In genomic region chr15:67136802-67137201, GRCh38 we compare ENCODE assay signal across 13 cellular contexts.
A peak's percentile ranks its signal among the peaks of the same experiment; 100 is the strongest.
DNase-seq lines count a peak whose midpoint lies in the region; ATAC-seq and TF ChIP-seq lines count a peak whose summit lies in the region.
"Had no signal": no experiment of that assay in that cellular context is flagged by ENCODE, and none has a peak within 500 bp of the region (broad histone marks: within the 10 kb centered on the region; RNA-seq: fewer than 3 reads in every experiment).

No MANE protein-coding gene starts in this region.

- DNase-seq in activated naive CD4-positive, alpha-beta T cell treated with anti-CD3 and anti-CD28 coated beads, Interleukin-2, amount 10 ng/mL, durations not matched to agents 7 days and 5 days = no peak
- DNase-seq in activated naive CD4-positive, alpha-beta T cell treated with Interleukin-2 at 50 U/mL for 16 hours = no peak
- DNase-seq in activated naive CD4-positive, alpha-beta T cell treated with anti-CD3 and anti-CD28 coated beads, Interleukin-2, amount 50 U/mL, for 72 hours (ENCODE audit: low spot score in 2 of 2) = no peak
- DNase-seq in mesothelial cell of epicardium (ENCODE audit: low spot score in 2 of 2, unreplicated experiment in 2 of 2) (no peak), upper lobe of right lung (no peak), DMS 273 (lab: John Stamatoyannopoulos, UW; ENCODE audit: unreplicated experiment) (no peak)
- DNase-seq: activated CD4-positive, alpha-beta T cell treated with anti-CD3 and anti-CD28 coated beads for 4 hours; anterior cingulate cortex; mucosa of descending colon; NCI-H446; SHP77 treated with DMSO at 0.1 percent for 48 hours had no signal

- H3K27ac Mint-ChIP-seq in activated naive CD4-positive, alpha-beta T cell treated with anti-CD3 and anti-CD28 coated beads, Interleukin-2, amount 10 ng/mL, durations not matched to agents 7 days and 5 days = peak overlapping the region; percentile 81
- H3K27ac Mint-ChIP-seq in activated naive CD4-positive, alpha-beta T cell treated with anti-CD3 and anti-CD28 coated beads, Interleukin-2, amount 50 U/mL, for 72 hours = peak overlapping the region; percentile 77 to 94
- peak overlapping the region; percentile 85 for H3K27ac Mint-ChIP-seq in mesothelial cell of epicardium

- intact Hi-C loops in upper lobe of right lung (cut with DNase I) = no loop called here

- peak overlapping the region; percentile 55 for H3K27ac ChIP-seq in upper lobe of right lung

- H3K4me1 Mint-ChIP-seq in activated naive CD4-positive, alpha-beta T cell treated with anti-CD3 and anti-CD28 coated beads, Interleukin-2, amount 10 ng/mL, durations not matched to agents 7 days and 5 days = peaks cover 91% of the 10 kb centered on the region
- peaks cover 84% of the 10 kb centered on the region for H3K4me1 Mint-ChIP-seq in mesothelial cell of epicardium

- H3K9me3 Mint-ChIP-seq in activated naive CD4-positive, alpha-beta T cell treated with anti-CD3 and anti-CD28 coated beads, Interleukin-2, amount 10 ng/mL, durations not matched to agents 7 days and 5 days = no peaks in the 10 kb centered on the region
- no peaks in the 10 kb centered on the region for H3K9me3 Mint-ChIP-seq in activated naive CD4-positive, alpha-beta T cell treated with anti-CD3 and anti-CD28 coated beads, Interleukin-2, amount 50 U/mL, for 72 hours
- no peaks in the 10 kb centered on the region for H3K9me3 Mint-ChIP-seq in mesothelial cell of epicardium

- no peaks in the 10 kb centered on the region for H3K36me3 ChIP-seq in upper lobe of right lung

- peaks cover 42% of the 10 kb centered on the region for H3K36me3 Mint-ChIP-seq in activated naive CD4-positive, alpha-beta T cell treated with anti-CD3 and anti-CD28 coated beads, Interleukin-2, amount 10 ng/mL, durations not matched to agents 7 days and 5 days
- peaks cover 0 to 27% of the 10 kb centered on the region in 2 donors for H3K36me3 Mint-ChIP-seq in activated naive CD4-positive, alpha-beta T cell treated with anti-CD3 and anti-CD28 coated beads, Interleukin-2, amount 50 U/mL, for 72 hours
- H3K36me3 Mint-ChIP-seq in mesothelial cell of epicardium = no peaks in the 10 kb centered on the region

- no peak for ATAC-seq in activated naive CD4-positive, alpha-beta T cell treated with anti-CD3 and anti-CD28 coated beads, Interleukin-2, amount 50 U/mL, for 72 hours
- ATAC-seq in upper lobe of right lung (no peak), GM21360 (IDR thresholded peaks at IDR 0.05; ENCODE audit: unreplicated experiment) (no peak), GM18868 (IDR thresholded peaks at IDR 0.05; ENCODE audit: unreplicated experiment) (no peak)
- ATAC-seq: mucosa of descending colon had no signal

- H3K9me3 ChIP-seq in upper lobe of right lung = no peaks in the 10 kb centered on the region
- H3K9me3 ChIP-seq: mucosa of descending colon had no signal

- no peaks in the 10 kb centered on the region for H3K27me3 Mint-ChIP-seq in activated naive CD4-positive, alpha-beta T cell treated with anti-CD3 and anti-CD28 coated beads, Interleukin-2, amount 10 ng/mL, durations not matched to agents 7 days and 5 days
- no peaks in the 10 kb centered on the region for H3K27me3 Mint-ChIP-seq in mesothelial cell of epicardium (ENCODE audit: low read depth)

- CTCF ChIA-PET in activated naive CD4-positive, alpha-beta T cell treated with anti-CD3 and anti-CD28 coated beads, Interleukin-2, amount 10 ng/mL, durations not matched to agents 7 days and 5 days (lab: Charles Lee) = interaction anchor here (0.6 kb wide), 1 partner anchor 73 kb away, joined by 4 read pairs; no protein-coding TSS in a partner anchor

- H3K4me1 ChIP-seq in upper lobe of right lung = peaks cover 88% of the 10 kb centered on the region

- no peaks in the 10 kb centered on the region for H3K27me3 ChIP-seq in upper lobe of right lung

- no peak overlapping the region for H3K4me3 Mint-ChIP-seq in activated naive CD4-positive, alpha-beta T cell treated with anti-CD3 and anti-CD28 coated beads, Interleukin-2, amount 10 ng/mL, durations not matched to agents 7 days and 5 days
- H3K4me3 Mint-ChIP-seq in mesothelial cell of epicardium = no peak overlapping the region

- TF ChIP-seq CTCF in mesothelial cell of epicardium (IDR thresholded peaks at IDR 0.05; ENCODE audit: unreplicated experiment) (no peak), upper lobe of right lung (IDR thresholded peaks at IDR 0.05) (no peak)

- no peak overlapping the region for H3K4me3 ChIP-seq in upper lobe of right lung
- H3K4me3 ChIP-seq: mucosa of descending colon had no signal
